In genomic region chr6:27668442-27669275, GRCh38 we compare ENCODE assay signal across 1 cellular context.
TF ChIP-seq lines count a peak whose summit lies in the region.

No MANE protein-coding gene starts in this region.

TF ChIP-seq in HepG2, 621 proteins besides CTCF, POLR2A, EP300 and RAD21 (continued from another document and continues in another):
- no peak for TF ChIP-seq MXD1 (CRISPR knock-in tag; IDR thresholded peaks at IDR 0.05)
- TF ChIP-seq ZGPAT (CRISPR knock-in tag; IDR thresholded peaks at IDR 0.05), result peak; percentile 29; the same call in 1 of the 2 replicates
- TF ChIP-seq FOXJ3 (CRISPR knock-in tag; IDR thresholded peaks at IDR 0.05; ENCODE audit: borderline replicate concordance), result no peak
- TF ChIP-seq PBX3 (CRISPR knock-in tag; IDR thresholded peaks at IDR 0.05; ENCODE audit: borderline replicate concordance), result no peak
- TF ChIP-seq ZBTB7A (CRISPR knock-in tag; IDR thresholded peaks at IDR 0.05), result no peak
- no peak for TF ChIP-seq ZNF292 (CRISPR knock-in tag; IDR thresholded peaks at IDR 0.05; ENCODE audit: borderline replicate concordance, low read depth)
- TF ChIP-seq HINFP (CRISPR knock-in tag; IDR thresholded peaks at IDR 0.05; ENCODE audit: low read depth), result no peak
- no peak for TF ChIP-seq ZNF260 (CRISPR knock-in tag; IDR thresholded peaks at IDR 0.05; ENCODE audit: borderline replicate concordance, low read depth)
- TF ChIP-seq HNRNPLL (IDR thresholded peaks at IDR 0.05; ENCODE audit: low read depth, low read length, poor library complexity, severe bottlenecking), result no peak
- no peak for TF ChIP-seq NCOA2 (CRISPR knock-in tag; IDR thresholded peaks at IDR 0.05)
- no peak for TF ChIP-seq PREB (CRISPR knock-in tag; IDR thresholded peaks at IDR 0.05)
- TF ChIP-seq FOXO1 (CRISPR knock-in tag; IDR thresholded peaks at IDR 0.05), result no peak
- no peak for TF ChIP-seq ZNF556 (CRISPR knock-in tag; IDR thresholded peaks at IDR 0.05; ENCODE audit: borderline replicate concordance)
- TF ChIP-seq ZFP36L1 (CRISPR knock-in tag; IDR thresholded peaks at IDR 0.05), result 0 out of 2 replicates have a peak, but pooled peaks have one; percentile 20
- TF ChIP-seq DBP (CRISPR knock-in tag; IDR thresholded peaks at IDR 0.05; ENCODE audit: not compliant biosample characterization), result no peak
- no peak for TF ChIP-seq ZNF724P (CRISPR knock-in tag; IDR thresholded peaks at IDR 0.05; ENCODE audit: borderline replicate concordance)
- TF ChIP-seq TCF12 (IDR thresholded peaks at IDR 0.05), result no peak
- no peak for TF ChIP-seq TCF12 (CRISPR knock-in tag; IDR thresholded peaks at IDR 0.05)
- TF ChIP-seq ZNF75D (CRISPR knock-in tag; IDR thresholded peaks at IDR 0.05; ENCODE audit: borderline replicate concordance), result no peak; the same call in 1 of the 2 replicates
- no peak for TF ChIP-seq ZNF225 (CRISPR knock-in tag; IDR thresholded peaks at IDR 0.05)
- no peak for TF ChIP-seq TSC22D2 (CRISPR knock-in tag; IDR thresholded peaks at IDR 0.05; ENCODE audit: borderline replicate concordance)
- TF ChIP-seq TEAD3 (CRISPR knock-in tag; optimal IDR thresholded peaks at IDR 0.05; ENCODE audit: borderline replicate concordance), result peak; percentile 27
- TF ChIP-seq SRF (IDR thresholded peaks at IDR 0.05; ENCODE audit: low read depth, low read length), result no peak
- peak; percentile 33; the same call in 1 of the 2 replicates for TF ChIP-seq ARID4A (CRISPR knock-in tag; IDR thresholded peaks at IDR 0.05; ENCODE audit: borderline replicate concordance)
- TF ChIP-seq ZSCAN30 (CRISPR knock-in tag; IDR thresholded peaks at IDR 0.05), result 0 out of 2 replicates have a peak, but pooled peaks have one; percentile 62
- TF ChIP-seq ZNF550 (CRISPR knock-in tag; IDR thresholded peaks at IDR 0.05; ENCODE audit: borderline replicate concordance), result no peak
- no peak for TF ChIP-seq ZBTB42 (CRISPR knock-in tag; IDR thresholded peaks at IDR 0.05)
- peak; percentile 82 for TF ChIP-seq ZNF280D (CRISPR knock-in tag; IDR thresholded peaks at IDR 0.05)
- TF ChIP-seq EHMT2 (IDR thresholded peaks at IDR 0.05; ENCODE audit: borderline replicate concordance, low read depth, low read length), result no peak
- TF ChIP-seq RAD51 (IDR thresholded peaks at IDR 0.05; ENCODE audit: borderline replicate concordance), result no peak
- peak; percentile 72 for TF ChIP-seq ZNF331 (CRISPR knock-in tag; IDR thresholded peaks at IDR 0.05)
- TF ChIP-seq SIX4 (CRISPR knock-in tag; IDR thresholded peaks at IDR 0.05), result no peak
- TF ChIP-seq BATF2 (CRISPR knock-in tag; IDR thresholded peaks at IDR 0.05), result no peak
- no peak for TF ChIP-seq BCL3 (CRISPR knock-in tag; IDR thresholded peaks at IDR 0.05)
- no peak for TF ChIP-seq TRIM24 (CRISPR knock-in tag; IDR thresholded peaks at IDR 0.05)
- TF ChIP-seq MXD3 (CRISPR knock-in tag; IDR thresholded peaks at IDR 0.05), result no peak
- TF ChIP-seq ELF1 (CRISPR knock-in tag; IDR thresholded peaks at IDR 0.05), result no peak
- no peak for TF ChIP-seq TFDP1 (CRISPR knock-in tag; IDR thresholded peaks at IDR 0.05; ENCODE audit: borderline replicate concordance)
- TF ChIP-seq ZNF775 (CRISPR knock-in tag; IDR thresholded peaks at IDR 0.05; ENCODE audit: borderline replicate concordance), result no peak
